ENCODE assay signal across 29 cellular contexts in the genomic region with DNA sequence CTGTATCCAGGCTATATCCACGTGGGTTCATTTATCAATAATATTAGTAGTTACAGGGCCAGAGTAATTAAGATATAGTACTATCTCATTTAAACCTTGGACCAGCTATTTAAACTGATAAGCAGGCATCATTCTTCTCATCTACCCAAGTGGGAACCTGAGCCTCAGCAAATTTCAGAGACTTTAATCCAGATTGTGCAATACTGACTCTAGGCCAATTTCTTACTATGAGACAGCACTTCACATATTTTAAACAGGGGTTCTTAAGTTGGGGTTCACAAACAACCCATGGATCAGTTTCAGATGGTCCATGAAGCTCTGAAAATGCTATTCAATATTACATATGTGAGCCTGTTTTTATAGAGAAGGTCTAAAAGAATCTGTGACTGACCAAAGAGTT.
"Had no signal": no experiment of that assay in that cellular context is flagged by ENCODE, and none has a peak within 500 bp of the region (broad histone marks: within the 10 kb centered on the region; RNA-seq: fewer than 3 reads in every experiment).

No MANE protein-coding gene starts in this region.

- ATAC-seq: naive thymus-derived CD8-positive, alpha-beta T cell; natural killer cell treated with Interleukin-12 subunit alpha and Interleukin-12 subunit beta and Interleukin-15 and Interleukin-18, amount 100 ng/mL, for 72 hours; psoas muscle; right cardiac atrium; sciatic nerve; stimulated activated effector memory CD8-positive, alpha-beta T cell treated with anti-CD3 and anti-CD28 coated beads, Interleukin-12 subunit alpha, Interleukin-12 subunit beta, amount 100 ng/mL, for 72 hours; stimulated activated naive B cell treated with anti-CD40 and anti-IgM and Interleukin-4, amounts not matched to agents 10 μg/mL and 1 μg/mL and 100 μg/mL, for 72 hours had no signal

- H3K79me2 ChIP-seq: parathyroid adenoma had no signal

- H3K4me3 Mint-ChIP-seq: naive thymus-derived CD8-positive, alpha-beta T cell; natural killer cell treated with Interleukin-12 subunit alpha and Interleukin-12 subunit beta and Interleukin-15 and Interleukin-18, amount 100 ng/mL, for 72 hours; nephron progenitor cell; neural crest cell; stimulated activated effector memory CD8-positive, alpha-beta T cell treated with anti-CD3 and anti-CD28 coated beads, Interleukin-12 subunit alpha, Interleukin-12 subunit beta, amount 100 ng/mL, for 72 hours; stimulated activated naive B cell treated with anti-CD40 and anti-IgM and Interleukin-4, amounts not matched to agents 10 μg/mL and 1 μg/mL and 100 μg/mL, for 72 hours; stimulated activated naive CD8-positive, alpha-beta T cell treated with anti-CD3 and anti-CD28 coated beads, Interleukin-15, Interleukin-2, amounts not matched to agents 100 ng/mL and 50 ng/mL, for 24 hours had no signal

- H3K4me3 ChIP-seq: ovary, psoas muscle, skin epidermis, stomach, thoracic aorta, thyroid gland, tibial nerve, upper lobe of left lung, vagina had no signal

- H3K27ac ChIP-seq: ovary, parathyroid adenoma, psoas muscle, skin epidermis, stomach, thoracic aorta, thyroid gland, tibial nerve, upper lobe of left lung, vagina had no signal

- H3K4me1 Mint-ChIP-seq: naive thymus-derived CD8-positive, alpha-beta T cell; nephron progenitor cell; neural crest cell; stimulated activated effector memory CD8-positive, alpha-beta T cell treated with anti-CD3 and anti-CD28 coated beads, Interleukin-12 subunit alpha, Interleukin-12 subunit beta, amount 100 ng/mL, for 72 hours; stimulated activated naive B cell treated with anti-CD40 and anti-IgM and Interleukin-4, amounts not matched to agents 10 μg/mL and 1 μg/mL and 100 μg/mL, for 72 hours had no signal

- H3K9me3 ChIP-seq: ovary, psoas muscle, thoracic aorta, thyroid gland, upper lobe of left lung, vagina had no signal

- FAIRE-seq: urothelium cell line had no signal

- H3K9ac ChIP-seq: parathyroid adenoma had no signal

- H2AFZ ChIP-seq: parathyroid adenoma had no signal

- H3K27me3 Mint-ChIP-seq: naive thymus-derived CD8-positive, alpha-beta T cell; natural killer cell treated with Interleukin-12 subunit alpha and Interleukin-12 subunit beta and Interleukin-15 and Interleukin-18, amount 100 ng/mL, for 72 hours; progenitor cell of endocrine pancreas; stimulated activated naive CD8-positive, alpha-beta T cell treated with anti-CD3 and anti-CD28 coated beads, Interleukin-15, Interleukin-2, amounts not matched to agents 100 ng/mL and 50 ng/mL, for 24 hours had no signal

- DNase-seq: naive thymus-derived CD8-positive, alpha-beta T cell; nephron progenitor cell; occipital lobe; ovary; posterior cingulate gyrus; psoas muscle; right cardiac atrium; stimulated activated CD4-positive, alpha-beta T cell treated with anti-CD3 and anti-CD28 coated beads, Interleukin-15, amount 100 ng/mL, for 24 hours; stimulated activated CD4-positive, alpha-beta T cell treated with anti-CD3 and anti-CD28 coated beads, Interleukin-2, amount 100 ng/mL, for 24 hours; stimulated activated CD4-positive, alpha-beta T cell treated with anti-CD3 and anti-CD28 coated beads, Interleukin-2, amount 100 ng/mL, for 48 hours; stimulated activated CD4-positive, alpha-beta T cell treated with anti-CD3 and anti-CD28 coated beads, Interleukin-4, amount 100 ng/mL, for 24 hours; stimulated activated naive B cell treated with anti-CD40 and anti-IgM and Interleukin-4, amounts not matched to agents 10 μg/mL and 1 μg/mL and 100 μg/mL, for 72 hours; stimulated activated naive CD4-positive, alpha-beta T cell treated with Interleukin-2 at 50 U/mL for 16 hours; stomach; thyroid gland; trophoblast cell; upper lobe of left lung had no signal

- H3K36me3 Mint-ChIP-seq: naive thymus-derived CD8-positive, alpha-beta T cell; natural killer cell treated with Interleukin-12 subunit alpha and Interleukin-12 subunit beta and Interleukin-15 and Interleukin-18, amount 100 ng/mL, for 72 hours; stimulated activated effector memory CD8-positive, alpha-beta T cell treated with anti-CD3 and anti-CD28 coated beads, Interleukin-12 subunit alpha, Interleukin-12 subunit beta, amount 100 ng/mL, for 72 hours; stimulated activated naive B cell treated with anti-CD40 and anti-IgM and Interleukin-4, amounts not matched to agents 10 μg/mL and 1 μg/mL and 100 μg/mL, for 72 hours had no signal

- H3K27ac Mint-ChIP-seq: naive thymus-derived CD8-positive, alpha-beta T cell; natural killer cell treated with Interleukin-12 subunit alpha and Interleukin-12 subunit beta and Interleukin-15 and Interleukin-18, amount 100 ng/mL, for 72 hours; nephron progenitor cell; progenitor cell of endocrine pancreas; stimulated activated effector memory CD8-positive, alpha-beta T cell treated with anti-CD3 and anti-CD28 coated beads, Interleukin-12 subunit alpha, Interleukin-12 subunit beta, amount 100 ng/mL, for 72 hours; stimulated activated naive B cell treated with anti-CD40 and anti-IgM and Interleukin-4, amounts not matched to agents 10 μg/mL and 1 μg/mL and 100 μg/mL, for 72 hours; stimulated activated naive CD8-positive, alpha-beta T cell treated with anti-CD3 and anti-CD28 coated beads, Interleukin-15, Interleukin-2, amounts not matched to agents 100 ng/mL and 50 ng/mL, for 24 hours had no signal

- H3K9me3 Mint-ChIP-seq: natural killer cell treated with Interleukin-12 subunit alpha and Interleukin-12 subunit beta and Interleukin-15 and Interleukin-18, amount 100 ng/mL, for 72 hours; nephron progenitor cell had no signal

- H3K4me1 ChIP-seq: parathyroid adenoma, psoas muscle, stomach, thyroid gland, tibial nerve, upper lobe of left lung, vagina had no signal

- H3K27me3 ChIP-seq: ovary, stomach, thyroid gland, tibial nerve, upper lobe of left lung, vagina had no signal

- H3K36me3 ChIP-seq: ovary, stomach, thoracic aorta, thyroid gland, tibial nerve, upper lobe of left lung, vagina had no signal
